Comparison of ENCODE assay signal across 8 cellular contexts in genomic region chr15:40252438-40253178, GRCh38. TPM values are rescaled to one million over a fixed set of nuclear protein-coding genes. Genes with fewer than 3 reads are reported as not detected.
DNase-seq lines count a peak whose midpoint lies in the region; ATAC-seq and TF ChIP-seq lines count a peak whose summit lies in the region.

No MANE protein-coding gene starts in this region.

- peaks cover 21% of the 10 kb centered on the region for H3K27me3 ChIP-seq in SK-N-SH (ENCODE audit: insufficient read depth)
- no peaks in the 10 kb centered on the region for H3K27me3 ChIP-seq in esophagus (ENCODE audit: control insufficient read depth in 1 of 2, insufficient read depth in 2 of 2, low read length in 2 of 2)

- H3K4me3 ChIP-seq in SK-N-SH (ENCODE audit: low read depth in 2 of 2, low read length in 1 of 2): peak overlapping the region; percentile 35 to 41
- peak overlapping the region; percentile 58 to 62 for H3K4me3 ChIP-seq in esophagus (ENCODE audit: low read depth in 1 of 2, low read length in 2 of 2)

- peak overlapping the region; percentile 80 for H3K4me3 Mint-ChIP-seq in nephron progenitor cell

- peak overlapping the region; percentile 81 for H3K4me2 ChIP-seq in SK-N-SH

- H3K36me3 ChIP-seq in SK-N-SH (replicated peaks in 1 of 2; ENCODE audit: control insufficient read depth in 1 of 2, insufficient read depth in 2 of 2, low read length in 1 of 2): no peaks in the 10 kb centered on the region
- H3K36me3 ChIP-seq in esophagus (ENCODE audit: control insufficient read depth in 2 of 2, insufficient read depth in 2 of 2, low read length in 1 of 2): peaks cover 0 to 4% of the 10 kb centered on the region in 2 donors

- TF ChIP-seq CTCF in SK-N-SH (IDR thresholded peaks at IDR 0.05) (no peak), nephron progenitor cell (IDR thresholded peaks at IDR 0.05) (no peak)

- peak; percentile 23 for DNase-seq in activated CD4-positive, alpha-beta T cell treated with anti-CD3 and anti-CD28 coated beads for 48 hours
- DNase-seq in activated CD4-positive, alpha-beta T cell treated with anti-CD3 and anti-CD28 coated beads, Interleukin-2, amount 50 U/mL, for 1 hour: no peak
- DNase-seq in SK-N-SH: peak; percentile 87
- peak; percentile 66 for DNase-seq in nephron progenitor cell
- no peak for DNase-seq in NCI-H446 (lab: John Stamatoyannopoulos, UW)
- DNase-seq in H4 (ENCODE audit: low spot score): no peak

- no peaks in the 10 kb centered on the region for H3K36me3 Mint-ChIP-seq in nephron progenitor cell (ENCODE audit: low read depth)

- ATAC-seq in HG02840 (IDR thresholded peaks at IDR 0.05; ENCODE audit: low FRiP score, unreplicated experiment): no peak

- H3K9me2 ChIP-seq in SK-N-SH: no peaks in the 10 kb centered on the region

- H3K9me3 Mint-ChIP-seq in nephron progenitor cell: no peaks in the 10 kb centered on the region

- H2AFZ ChIP-seq in SK-N-SH (ENCODE audit: low read depth): no peak overlapping the region

- H3K9me3 ChIP-seq in SK-N-SH (no peaks in the 10 kb centered on the region), esophagus (ENCODE audit: control insufficient read depth in 2 of 2, insufficient read depth in 1 of 2, low read depth in 1 of 2, low read length in 1 of 2) (no peaks in the 10 kb centered on the region)

- no peak for TF ChIP-seq EP300 in SK-N-SH (IDR thresholded peaks at IDR 0.05; ENCODE audit: borderline replicate concordance in 1 of 2, low read depth in 1 of 2, low read length in 1 of 2)

- no peaks in the 10 kb centered on the region for H3K79me2 ChIP-seq in SK-N-SH (ENCODE audit: insufficient read depth)

- WGBS in SK-N-SH (ENCODE audit: low lambda C conversion rate): 68% methylated on average over 35 of the region's 84 CpGs
- 0 to 2% methylated on average over 77 to 84 of the region's 84 CpGs for WGBS in esophagus, 2 donors

- H3K4me1 Mint-ChIP-seq in nephron progenitor cell: peaks cover 40% of the 10 kb centered on the region

- no peak overlapping the region for H3K9ac ChIP-seq in SK-N-SH

- peaks cover 73% of the 10 kb centered on the region for H3K27me3 Mint-ChIP-seq in nephron progenitor cell (ENCODE audit: low read depth, poor library complexity)

- POLR2A ChIA-PET in SK-N-SH (lab: Yijun Ruan, JAX): interaction anchor here (0.6 to 0.7 kb wide), 2 partner anchors 15 to 33 kb away, joined by 3 to 5 read pairs; no protein-coding TSS in a partner anchor

- peaks cover 22% of the 10 kb centered on the region for H3F3A ChIP-seq in SK-N-SH (replicated peaks; ENCODE audit: insufficient read depth)

- CTCF ChIA-PET in SK-N-SH (lab: Yijun Ruan, JAX): interaction anchor here (0.9 to 34.5 kb wide), 4 partner anchors 14 to 92 kb away, joined by 3 to 720 read pairs (median 4); partner anchors contain the start of gene PAK6

- H3K4me1 ChIP-seq in SK-N-SH (ENCODE audit: control insufficient read depth in 1 of 2, insufficient read depth in 2 of 2, low read depth in 1 of 2, low read length in 1 of 2) (peaks cover 13 to 35% of the 10 kb centered on the region in 2 experiments), esophagus (ENCODE audit: control insufficient read depth in 2 of 2, insufficient read depth in 2 of 2, low read length in 1 of 2) (peaks cover 9 to 35% of the 10 kb centered on the region in 2 donors)

- peaks cover 13% of the 10 kb centered on the region for H4K20me1 ChIP-seq in SK-N-SH (ENCODE audit: insufficient read depth)

- H3K27ac ChIP-seq in SK-N-SH (ENCODE audit: low read depth in 2 of 2, low read length in 1 of 2) (no peak overlapping the region), esophagus (ENCODE audit: low read depth in 2 of 2, low read length in 1 of 2) (peak overlapping the region; percentile 71 to 80)

- no peak overlapping the region for H3K27ac Mint-ChIP-seq in nephron progenitor cell

- no peak for TF ChIP-seq RAD21 in SK-N-SH (IDR thresholded peaks at IDR 0.05; ENCODE audit: low read length)

TF ChIP-seq in SK-N-SH, 30 proteins besides CTCF, POLR2A, EP300 and RAD21:
- TF ChIP-seq NFIC (IDR thresholded peaks at IDR 0.05; ENCODE audit: borderline replicate concordance) (no peak), SMC3 (IDR thresholded peaks at IDR 0.05; ENCODE audit: low read depth, low read length) (no peak), ZBTB33 (IDR thresholded peaks at IDR 0.05; ENCODE audit: borderline replicate concordance, low read depth) (no peak), NRF1 (IDR thresholded peaks at IDR 0.05; ENCODE audit: low read depth, low read length) (no peak), FOSL2 (IDR thresholded peaks at IDR 0.05; ENCODE audit: borderline replicate concordance, low read depth) (no peak), FOXM1 (IDR thresholded peaks at IDR 0.05; ENCODE audit: low read depth) (no peak), RCOR1 (IDR thresholded peaks at IDR 0.05; ENCODE audit: low read length) (no peak), GATA2 (CRISPR knock-in tag; IDR thresholded peaks at IDR 0.05) (no peak), TCF12 (IDR thresholded peaks at IDR 0.05) (no peak), FOXJ3 (CRISPR knock-in tag; IDR thresholded peaks at IDR 0.05) (no peak), RXRA (IDR thresholded peaks at IDR 0.05; ENCODE audit: borderline replicate concordance, low read depth) (no peak), TAF1 (IDR thresholded peaks at IDR 0.05; ENCODE audit: borderline replicate concordance, low read depth, low read length) (no peak), GABPA (IDR thresholded peaks at IDR 0.05; ENCODE audit: low read depth) (no peak), USF1 (IDR thresholded peaks at IDR 0.05; ENCODE audit: borderline replicate concordance, low read depth) (no peak), MEF2A (IDR thresholded peaks at IDR 0.05; ENCODE audit: borderline replicate concordance, low read depth) (no peak), MXI1 (IDR thresholded peaks at IDR 0.05; ENCODE audit: low read depth, low read length) (no peak)
- TF ChIP-seq, protein P1, sequence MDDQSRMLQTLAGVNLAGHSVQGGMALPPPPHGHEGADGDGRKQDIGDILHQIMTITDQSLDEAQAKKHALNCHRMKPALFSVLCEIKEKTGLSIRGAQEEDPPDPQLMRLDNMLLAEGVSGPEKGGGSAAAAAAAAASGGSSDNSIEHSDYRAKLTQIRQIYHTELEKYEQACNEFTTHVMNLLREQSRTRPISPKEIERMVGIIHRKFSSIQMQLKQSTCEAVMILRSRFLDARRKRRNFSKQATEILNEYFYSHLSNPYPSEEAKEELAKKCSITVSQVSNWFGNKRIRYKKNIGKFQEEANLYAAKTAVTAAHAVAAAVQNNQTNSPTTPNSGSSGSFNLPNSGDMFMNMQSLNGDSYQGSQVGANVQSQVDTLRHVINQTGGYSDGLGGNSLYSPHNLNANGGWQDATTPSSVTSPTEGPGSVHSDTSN (IDR thresholded peaks at IDR 0.05): no peak

RNA-seq across cellular contexts. Expression of gene PAK6, which starts 13.7 kb away (rescaled TPM):
- polyA plus RNA-seq in SK-N-SH (2012; rRNA removed) (0.07 and 0.16 TPM in 2 replicates), esophagus (10 to 100 TPM; 14.7 to 16.6 TPM)
- 0.06 and 0.07 TPM in 2 replicates for polyA plus RNA-seq in SK-N-SH (2012; cell fraction: cytosol; rRNA removed)
- polyA plus RNA-seq in SK-N-SH (2012; cell fraction: nucleus; rRNA removed): 0.11 and 0.12 TPM in 2 replicates
- 2.4 TPM in 1 of 2 replicates, not detected in the other for total RNA-seq in H4 (2014; rRNA removed; shearing (Covaris generic))

RNA-seq across cellular contexts. Expression of gene ANKRD63, which starts 30.3 kb away (rescaled TPM):
- not detected in 2 replicates for polyA plus RNA-seq in SK-N-SH (2012; rRNA removed)
- polyA plus RNA-seq in SK-N-SH (2012; cell fraction: cytosol; rRNA removed): not detected in 2 replicates
- polyA plus RNA-seq in SK-N-SH (2012; cell fraction: nucleus; rRNA removed): not detected in 2 replicates
- polyA plus RNA-seq in esophagus: not detected
- 0.37 TPM in 1 of 2 replicates, not detected in the other for total RNA-seq in H4 (2014; rRNA removed; shearing (Covaris generic))

RNA-seq across cellular contexts. Expression of gene PLCB2, which starts 55.1 kb away (rescaled TPM):
- polyA plus RNA-seq in SK-N-SH (2012; rRNA removed) (0.15 TPM in 2 replicates), esophagus (1 to 10 TPM; 5.3 to 7.3 TPM)
- polyA plus RNA-seq in SK-N-SH (2012; cell fraction: cytosol; rRNA removed): 0.10 and 0.12 TPM in 2 replicates
- 0.44 and 0.59 TPM in 2 replicates for polyA plus RNA-seq in SK-N-SH (2012; cell fraction: nucleus; rRNA removed)
- 1.6 and 2.4 TPM in 2 replicates for total RNA-seq in H4 (2014; rRNA removed; shearing (Covaris generic))

Comparison
In these comparisons a context has a peak if more than half of its experiments do, and no peak if none do; other contexts are left out.
1. DNase-seq: peak in activated CD4-positive, alpha-beta T cell treated with anti-CD3 and anti-CD28 coated beads for 48 hours (single experiment), SK-N-SH (single experiment) and nephron progenitor cell (single experiment); none in activated CD4-positive, alpha-beta T cell treated with anti-CD3 and anti-CD28 coated beads, Interleukin-2, amount 50 U/mL, for 1 hour (single experiment), NCI-H446 (0 of 2) and H4 (single experiment).
2. H3K27ac ChIP-seq: peak in esophagus (2 of 2); none in SK-N-SH (0 of 2).
3. RNA of gene PAK6, which starts 13.7 kb away (polyA plus RNA-seq): 14.7 to 16.6 TPM in esophagus; 0.06 to 0.16 TPM in SK-N-SH; every median in the first group is over 10 times any median in the second.